In the genomic region with DNA sequence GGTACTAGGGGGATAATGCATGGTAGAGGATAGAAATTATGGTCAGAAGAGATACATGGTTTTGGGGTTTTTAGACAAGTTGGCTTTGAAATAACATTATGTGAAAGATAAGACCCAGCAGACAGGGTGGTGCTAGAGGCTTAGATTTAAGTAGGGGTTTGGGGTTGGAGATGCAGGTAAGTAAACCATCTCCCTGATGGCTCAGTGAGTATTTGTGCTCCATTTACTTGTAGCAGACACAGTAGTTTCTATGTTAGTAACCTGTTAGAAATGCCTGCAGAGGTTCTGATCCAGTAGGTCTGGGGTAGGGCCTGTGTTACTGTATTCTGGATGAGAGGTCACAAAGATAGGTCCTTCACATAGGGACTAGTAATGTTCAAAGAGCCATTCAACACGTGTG, we compare ENCODE assay signal across 25 cellular contexts.
"Had no signal": no experiment of that assay in that cellular context is flagged by ENCODE, and none has a peak within 500 bp of the region (broad histone marks: within the 10 kb centered on the region; RNA-seq: fewer than 3 reads in every experiment).

No MANE protein-coding gene starts in this region.

- H3K4me3 ChIP-seq: dorsolateral prefrontal cortex, heart left ventricle, lung, psoas muscle, spleen, suprapubic skin, thyroid gland had no signal

- H3K4me1 ChIP-seq: psoas muscle, suprapubic skin, thyroid gland had no signal

- H3K9me3 Mint-ChIP-seq: naive B cell, type B pancreatic cell had no signal

- FAIRE-seq: frontal cortex, urothelium cell line had no signal

- H3K27me3 Mint-ChIP-seq: naive B cell, type B pancreatic cell had no signal

- H3K27me3 ChIP-seq: dorsolateral prefrontal cortex, heart left ventricle, neutrophil, spleen, suprapubic skin, thyroid gland had no signal

- ATAC-seq: esophagus mucosa, heart left ventricle, left colon, left ventricle myocardium superior, psoas muscle, sciatic nerve had no signal

- H3K9me3 ChIP-seq: heart left ventricle, neutrophil, psoas muscle, spleen, suprapubic skin, thyroid gland had no signal

- DNase-seq: cortex of kidney; dorsolateral prefrontal cortex; effector CD8-positive, alpha-beta T cell; heart left ventricle; hippocampal formation; left colon; left ventricle myocardium superior; mesendoderm; naive B cell; psoas muscle; retina; spleen; stimulated activated CD4-positive, alpha-beta T cell treated with anti-CD3 and anti-CD28 coated beads, Interleukin-15, amount 100 ng/mL, for 24 hours; stimulated activated CD4-positive, alpha-beta T cell treated with anti-CD3 and anti-CD28 coated beads, Interleukin-1b, Interleukin-23, amount 100 ng/mL, for 48 hours; stimulated activated CD4-positive, alpha-beta T cell treated with anti-CD3 and anti-CD28 coated beads, Interleukin-4, amount 100 ng/mL, for 24 hours; stimulated activated naive CD4-positive, alpha-beta T cell; thyroid gland had no signal

- H3K27ac ChIP-seq: dorsolateral prefrontal cortex, heart left ventricle, neutrophil, psoas muscle, spleen, suprapubic skin, thyroid gland had no signal

- H3K4me3 Mint-ChIP-seq: naive B cell, type B pancreatic cell had no signal

- H3K27ac Mint-ChIP-seq: type B pancreatic cell had no signal
